8 cellular contexts compared by ENCODE assay signal in the genomic region with DNA sequence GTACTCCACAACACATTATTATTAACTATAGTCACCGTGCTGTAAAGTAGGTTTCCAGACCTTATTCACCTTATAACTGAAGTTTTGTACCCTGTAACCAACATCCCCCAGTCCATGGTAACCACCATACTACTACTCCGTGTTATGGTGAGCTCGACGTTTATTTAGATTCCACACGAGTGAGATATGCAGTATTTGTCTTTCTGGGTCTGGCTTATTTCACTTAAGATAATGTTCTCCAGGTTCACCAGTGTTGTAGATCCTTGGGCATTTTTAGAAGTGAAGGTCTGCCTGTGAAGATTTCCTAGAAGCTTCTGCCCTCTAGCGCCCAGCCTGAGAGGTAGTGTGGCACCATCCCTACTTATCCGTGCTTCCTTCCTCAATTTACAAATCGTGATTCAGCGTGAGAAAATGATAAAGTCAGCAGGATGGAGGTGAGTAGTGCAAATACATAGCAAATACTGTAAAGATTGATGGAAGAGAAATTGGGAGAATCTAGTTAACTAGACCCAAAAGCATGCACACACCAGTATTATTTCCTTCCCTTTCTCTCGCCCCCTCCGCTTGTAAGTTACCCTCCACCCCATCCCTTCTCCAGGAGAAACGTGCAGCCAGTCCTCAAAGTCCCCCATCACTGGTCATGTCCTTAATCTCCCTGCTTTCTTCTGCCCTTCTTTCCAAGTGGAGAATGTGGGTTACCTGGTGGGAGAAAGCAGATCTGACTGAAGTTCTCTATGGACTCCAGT. TPM values are rescaled to one million over a fixed set of nuclear protein-coding genes. Genes with fewer than 3 reads are reported as not detected.
DNase-seq lines count a peak whose midpoint lies in the region; TF ChIP-seq lines count a peak whose summit lies in the region.

No MANE protein-coding gene starts in this region.

- no peaks in the 10 kb centered on the region for H3K36me3 ChIP-seq in kidney epithelial cell (ENCODE audit: control insufficient read depth, insufficient read depth, low read length)

- peak; percentile 80 for TF ChIP-seq CTCF in kidney epithelial cell (IDR thresholded peaks at IDR 0.05; ENCODE audit: insufficient read depth, low read length, poor library complexity, severe bottlenecking)

- no peaks in the 10 kb centered on the region for H3K27me3 ChIP-seq in kidney epithelial cell (ENCODE audit: control insufficient read depth, insufficient read depth, low read length)

- in situ Hi-C loops in T47D (cut with HindIII; ENCODE audit: low pct_unique_long_range_greater_than_20kb, low sequenced_read_pairs) = no loop called here

- H3K4me3 ChIP-seq in kidney epithelial cell (ENCODE audit: low read depth, low read length) = no peak overlapping the region

- peak; percentile 29 for DNase-seq in activated CD8-positive, alpha-beta memory T cell treated with anti-CD3 and anti-CD28 coated beads, Interleukin-2, amount 50 U/mL, for 4 hours
- DNase-seq in activated CD8-positive, alpha-beta memory T cell treated with anti-CD3 and anti-CD28 coated beads, Interleukin-2, amount 50 U/mL, for 48 hours = no peak
- peak; percentile 55 for DNase-seq in HT1080 (ENCODE audit: low read depth)
- peak; percentile 43 for DNase-seq in SHP77 treated with DMSO at 0.1 percent for 48 hours (lab: John Stamatoyannopoulos, UW)
- peak; percentile 37 to 76 for DNase-seq in T47D (ENCODE audit: low read depth in 1 of 2, low spot score in 1 of 2)
- peak; percentile 28 for DNase-seq in kidney epithelial cell (ENCODE audit: low read depth)
- peak; percentile 16 to 17 for DNase-seq in stimulated activated CD4-positive, alpha-beta T cell treated with anti-CD3 and anti-CD28 coated beads, Interleukin-4, amount 100 ng/mL, for 4 hours
- DNase-seq in OCI-M2 (lab: John Stamatoyannopoulos, UW; ENCODE audit: unreplicated experiment) = no peak

RNA-seq across cellular contexts. Expression of gene DISC1, which starts 36.0 kb away (rescaled TPM):
- 5.2 and 5.5 TPM in 2 replicates for total RNA-seq in HT1080 (2014; rRNA removed; shearing (Covaris generic))
- 1.8 and 2.5 TPM in 2 replicates for polyA plus RNA-seq in HT1080 (2015; cell fraction: cytosol; rRNA removed)
- 2.6 and 3.7 TPM in 2 replicates for polyA plus RNA-seq in HT1080 (2015; cell fraction: nucleus; rRNA removed)
- 3.7 and 5.8 TPM in 2 replicates for total RNA-seq in kidney epithelial cell

Comparison
In these comparisons a context has a peak if more than half of its experiments do, and no peak if none do; other contexts are left out.
1. DNase-seq: peak in activated CD8-positive, alpha-beta memory T cell treated with anti-CD3 and anti-CD28 coated beads, Interleukin-2, amount 50 U/mL, for 4 hours (single experiment), HT1080 (single experiment), SHP77 treated with DMSO at 0.1 percent for 48 hours (single experiment), T47D (2 of 2), kidney epithelial cell (single experiment) and stimulated activated CD4-positive, alpha-beta T cell treated with anti-CD3 and anti-CD28 coated beads, Interleukin-4, amount 100 ng/mL, for 4 hours (2 of 2); none in activated CD8-positive, alpha-beta memory T cell treated with anti-CD3 and anti-CD28 coated beads, Interleukin-2, amount 50 U/mL, for 48 hours (single experiment) and OCI-M2 (single experiment).